ENCODE assay signal across 1 cellular context in the genomic region with DNA sequence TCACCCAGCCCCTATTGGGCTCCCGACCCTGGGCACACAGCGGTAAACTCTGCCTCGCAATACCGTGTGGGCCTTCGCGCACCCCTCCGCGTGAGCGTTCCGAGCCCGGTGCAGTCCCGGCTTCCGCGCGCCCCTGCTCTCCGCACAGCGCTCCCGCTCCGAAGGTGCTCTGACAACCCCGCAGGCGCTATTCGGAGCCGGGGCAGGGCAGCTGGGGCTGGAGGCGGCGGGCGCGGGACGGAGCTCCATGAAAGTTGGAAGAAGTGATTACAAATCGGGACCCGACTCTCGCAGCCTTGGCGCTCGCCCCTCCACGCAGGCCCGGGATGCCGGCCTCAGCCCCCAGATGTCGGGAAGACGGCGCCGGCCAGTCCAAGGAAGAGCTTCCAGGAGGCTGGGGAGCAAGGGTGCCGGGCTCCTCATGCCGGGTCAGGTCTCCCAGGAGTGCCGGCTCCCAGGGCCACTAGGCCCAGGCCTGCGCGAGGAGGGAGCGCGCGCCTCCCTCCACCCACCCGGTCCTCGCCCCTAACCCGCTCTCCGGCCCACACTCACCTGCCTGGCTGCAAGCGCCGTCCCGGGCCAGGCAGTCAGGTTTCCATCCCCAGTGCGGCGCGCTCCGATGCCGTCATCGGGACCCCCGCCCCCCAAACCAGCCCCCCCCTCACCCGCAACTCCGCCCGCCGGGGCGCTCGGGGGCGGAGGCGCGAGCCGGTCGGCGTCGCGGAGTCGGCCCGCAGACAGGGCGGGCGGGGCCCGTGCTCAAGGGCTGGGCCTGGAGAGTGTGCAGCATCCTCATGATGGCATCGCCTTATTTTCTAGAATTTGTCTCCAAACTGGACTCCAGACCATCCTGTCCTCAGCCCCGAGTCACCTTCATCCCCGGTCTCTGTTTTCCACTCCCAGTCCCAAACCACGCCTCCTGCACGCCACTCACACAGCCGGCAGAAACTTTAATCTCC.
TF ChIP-seq lines count a peak whose summit lies in the region.

A gene with protein sequence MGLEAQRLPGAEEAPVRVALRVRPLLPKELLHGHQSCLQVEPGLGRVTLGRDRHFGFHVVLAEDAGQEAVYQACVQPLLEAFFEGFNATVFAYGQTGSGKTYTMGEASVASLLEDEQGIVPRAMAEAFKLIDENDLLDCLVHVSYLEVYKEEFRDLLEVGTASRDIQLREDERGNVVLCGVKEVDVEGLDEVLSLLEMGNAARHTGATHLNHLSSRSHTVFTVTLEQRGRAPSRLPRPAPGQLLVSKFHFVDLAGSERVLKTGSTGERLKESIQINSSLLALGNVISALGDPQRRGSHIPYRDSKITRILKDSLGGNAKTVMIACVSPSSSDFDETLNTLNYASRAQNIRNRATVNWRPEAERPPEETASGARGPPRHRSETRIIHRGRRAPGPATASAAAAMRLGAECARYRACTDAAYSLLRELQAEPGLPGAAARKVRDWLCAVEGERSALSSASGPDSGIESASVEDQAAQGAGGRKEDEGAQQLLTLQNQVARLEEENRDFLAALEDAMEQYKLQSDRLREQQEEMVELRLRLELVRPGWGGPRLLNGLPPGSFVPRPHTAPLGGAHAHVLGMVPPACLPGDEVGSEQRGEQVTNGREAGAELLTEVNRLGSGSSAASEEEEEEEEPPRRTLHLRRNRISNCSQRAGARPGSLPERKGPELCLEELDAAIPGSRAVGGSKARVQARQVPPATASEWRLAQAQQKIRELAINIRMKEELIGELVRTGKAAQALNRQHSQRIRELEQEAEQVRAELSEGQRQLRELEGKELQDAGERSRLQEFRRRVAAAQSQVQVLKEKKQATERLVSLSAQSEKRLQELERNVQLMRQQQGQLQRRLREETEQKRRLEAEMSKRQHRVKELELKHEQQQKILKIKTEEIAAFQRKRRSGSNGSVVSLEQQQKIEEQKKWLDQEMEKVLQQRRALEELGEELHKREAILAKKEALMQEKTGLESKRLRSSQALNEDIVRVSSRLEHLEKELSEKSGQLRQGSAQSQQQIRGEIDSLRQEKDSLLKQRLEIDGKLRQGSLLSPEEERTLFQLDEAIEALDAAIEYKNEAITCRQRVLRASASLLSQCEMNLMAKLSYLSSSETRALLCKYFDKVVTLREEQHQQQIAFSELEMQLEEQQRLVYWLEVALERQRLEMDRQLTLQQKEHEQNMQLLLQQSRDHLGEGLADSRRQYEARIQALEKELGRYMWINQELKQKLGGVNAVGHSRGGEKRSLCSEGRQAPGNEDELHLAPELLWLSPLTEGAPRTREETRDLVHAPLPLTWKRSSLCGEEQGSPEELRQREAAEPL (N-terminal part only) (minus strand): TSS at position 621 of the 959 bp plus-strand sequence. CDS start 2,537 bp downstream, outside the sequence.

TF ChIP-seq in IMR-90, 13 proteins besides CTCF, POLR2A, EP300 and RAD21:
- TF ChIP-seq MXI1 (IDR thresholded peaks at IDR 0.05; ENCODE audit: borderline replicate concordance, low read depth, low read length) (no peak), MAZ (IDR thresholded peaks at IDR 0.05; ENCODE audit: borderline replicate concordance, low read depth, low read length) (peak; percentile 59; the same call in 1 of the 2 replicates)
